8 cellular contexts compared by ENCODE assay signal in genomic region chr6:148146717-148147116, GRCh38.
DNase-seq lines count a peak whose midpoint lies in the region; ATAC-seq lines count a peak whose summit lies in the region.

No MANE protein-coding gene starts in this region.

- DNase-seq in HPDE6-E6E7 (ENCODE audit: extremely low spot score): peak; percentile 45
- DNase-seq in activated CD4-positive, alpha-beta T cell treated with anti-CD3 and anti-CD28 coated beads, Interleukin-2, amount 50 U/mL, for 48 hours: peak; percentile 55 to 66
- peak; percentile 27 for DNase-seq in stimulated activated CD8-positive, alpha-beta memory T cell treated with anti-CD3 and anti-CD28 coated beads, Interleukin-7, amount 100 ng/mL, for 24 hours (ENCODE audit: low read depth)
- DNase-seq in H4 (ENCODE audit: low spot score): no peak
- no peak for DNase-seq in COR-L47 (lab: John Stamatoyannopoulos, UW)
- no peak for DNase-seq in middle frontal gyrus (ENCODE audit: extremely low spot score, low spot score)

- ATAC-seq in esophagus mucosa: peak; percentile 31
- ATAC-seq in GM21576 (IDR thresholded peaks at IDR 0.05; ENCODE audit: unreplicated experiment): no peak

Comparison
In these comparisons a context has a peak if more than half of its experiments do, and no peak if none do; other contexts are left out.
1. DNase-seq: peak in HPDE6-E6E7 (single experiment), activated CD4-positive, alpha-beta T cell treated with anti-CD3 and anti-CD28 coated beads, Interleukin-2, amount 50 U/mL, for 48 hours (2 of 2) and stimulated activated CD8-positive, alpha-beta memory T cell treated with anti-CD3 and anti-CD28 coated beads, Interleukin-7, amount 100 ng/mL, for 24 hours (single experiment); none in H4 (single experiment), COR-L47 (single experiment) and middle frontal gyrus (single experiment).